ENCODE assay signal across 13 cellular contexts in the genomic region with DNA sequence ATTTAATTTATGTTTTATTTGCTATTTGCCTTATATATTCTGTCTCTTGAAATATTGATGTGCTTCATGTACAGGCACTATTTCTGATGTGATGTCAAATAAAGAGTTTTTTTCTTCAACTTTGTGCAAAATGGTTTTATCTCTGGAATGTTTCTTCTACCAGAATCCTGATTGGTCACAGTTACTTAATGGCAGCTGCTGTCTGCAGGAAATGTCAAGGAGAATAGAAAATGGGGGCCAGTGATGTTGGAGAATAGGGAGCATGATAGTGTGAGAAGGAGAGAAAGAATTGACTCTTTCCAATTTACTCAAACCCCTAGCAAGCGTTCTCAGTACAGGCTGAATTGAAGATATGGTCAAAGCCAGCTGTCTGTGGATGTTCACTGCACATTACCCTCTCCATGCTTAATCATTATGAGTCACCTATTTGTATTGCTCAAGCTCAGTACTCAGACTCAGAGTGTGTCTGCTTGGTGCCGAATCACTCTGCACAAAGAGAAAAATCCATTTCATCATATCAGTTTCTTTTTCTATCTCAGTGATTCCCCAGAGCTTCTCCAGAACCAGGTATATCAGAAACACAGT. TPM values are rescaled to one million over a fixed set of nuclear protein-coding genes. Genes with fewer than 3 reads are reported as not detected.
DNase-seq lines count a peak whose midpoint lies in the region; TF ChIP-seq lines count a peak whose summit lies in the region.
"Had no signal": no experiment of that assay in that cellular context is flagged by ENCODE, and none has a peak within 500 bp of the region (broad histone marks: within the 10 kb centered on the region; RNA-seq: fewer than 3 reads in every experiment).

No MANE protein-coding gene starts in this region.

- H3K36me3 ChIP-seq in A673 (ENCODE audit: insufficient read depth, low read length, poor library complexity, severe bottlenecking) (no peaks in the 10 kb centered on the region), adrenal gland (replicated peaks in 1 of 2) (no peaks in the 10 kb centered on the region), tibial artery (no peaks in the 10 kb centered on the region)
- H3K36me3 ChIP-seq: BLaER1 treated with 17β-estradiol and CSF1 and Interleukin-3, amounts not matched to agents 10 nM and 100 nM had no signal

- no TSS peak for BruUV-seq in A673 (replicated peaks; lab: Mats Ljungman, UMichigan)

- intact Hi-C loops in A673 (cut with micrococcal nuclease; ENCODE audit: unreplicated experiment) (no loop called here), adrenal gland (cut with DNase I) (no loop called here), tibial artery (cut with DNase I; ENCODE audit: low total_unique reads) (no loop called here)

- H3K27ac ChIP-seq in A673 (ENCODE audit: low read depth, low read length, poor library complexity, severe bottlenecking) (no peak overlapping the region), adrenal gland (no peak overlapping the region), tibial artery (no peak overlapping the region)

- H3K9me3 ChIP-seq in A673 (ENCODE audit: low read depth, low read length, poor library complexity, severe bottlenecking) (no peaks in the 10 kb centered on the region), adrenal gland (replicated peaks in 1 of 3) (no peaks in the 10 kb centered on the region), tibial artery (no peaks in the 10 kb centered on the region)
- H3K9me3 ChIP-seq: BLaER1 treated with 17β-estradiol and CSF1 and Interleukin-3, amounts not matched to agents 10 nM and 100 nM had no signal

- peak; percentile 58 for DNase-seq in A673 (ENCODE audit: low spot score)
- peak; percentile 71 for DNase-seq in HT1080 (ENCODE audit: low read depth)
- DNase-seq in adrenal gland, result peak in 6 of 7 donors; percentile 16 to 45 (median 26)
- DNase-seq in glomerular visceral epithelial cell (ENCODE audit: extremely low spot score), result peak; percentile 56
- no peak for DNase-seq in NCI-H446 (lab: John Stamatoyannopoulos, UW)
- no peak for DNase-seq in activated T-cell treated with anti-CD3 and anti-CD28 coated beads, Interleukin-2, amount 50 U/mL, for 48 hours
- no peak for DNase-seq in activated CD4-positive, alpha-beta T cell treated with anti-CD3 and anti-CD28 coated beads for 48 hours
- DNase-seq in tibial artery, result no peak
- DNase-seq: activated naive CD4-positive, alpha-beta T cell treated with Interleukin-2 at 50 U/mL for 16 hours; endodermal cell; NCI-H1048 had no signal

- no peaks in the 10 kb centered on the region for H3K27me3 ChIP-seq in A673 (replicated peaks; ENCODE audit: insufficient read depth, low read depth, low read length, poor library complexity)
- no peaks in the 10 kb centered on the region for H3K27me3 ChIP-seq in adrenal gland
- H3K27me3 ChIP-seq in tibial artery, result no peaks in the 10 kb centered on the region

- TF ChIP-seq POLR2A in adrenal gland (IDR thresholded peaks at IDR 0.05), result no peak

- WGBS in adrenal gland, 4 donors, result 28 to 46% (median 34%) methylated on average over 2 of the region's 2 CpGs

- no peak for TF ChIP-seq CTCF in A673 (conservative IDR thresholded peaks at IDR 0.05; ENCODE audit: low read depth, low read length)
- TF ChIP-seq CTCF in adrenal gland (IDR thresholded peaks at IDR 0.05), result no peak
- TF ChIP-seq CTCF in tibial artery (IDR thresholded peaks at IDR 0.05), result no peak

- CTCF ChIA-PET in A673 (lab: Charles Lee), result no interaction called here

- POLR2A ChIA-PET in A673 (lab: Charles Lee; ENCODE audit: low non-redundant PET), result no interaction called here

- H3K4me3 ChIP-seq in A673 (ENCODE audit: low read depth, low read length, poor library complexity, severe bottlenecking) (no peak overlapping the region), adrenal gland (no peak overlapping the region), tibial artery (no peak overlapping the region)
- H3K4me3 ChIP-seq: BLaER1 treated with 17β-estradiol and CSF1 and Interleukin-3, amounts not matched to agents 10 nM and 100 nM; GM12878 had no signal

- H3K4me1 ChIP-seq in A673 (ENCODE audit: insufficient read depth, low read length, poor library complexity, severe bottlenecking), result peaks cover 8% of the 10 kb centered on the region
- no peaks in the 10 kb centered on the region for H3K4me1 ChIP-seq in adrenal gland (replicated peaks in 1 of 2)
- peaks cover 0 to 10% (median 0%) of the 10 kb centered on the region in 4 donors for H3K4me1 ChIP-seq in tibial artery

RNA-seq across cellular contexts. Expression of a gene that starts 57.8 kb away (rescaled TPM):
- not detected in 2 replicates for total RNA-seq in A673 (2021)
- total RNA-seq in HT1080 (2014; rRNA removed; shearing (Covaris generic)), result not detected in 2 replicates
- not detected in 2 replicates for polyA plus RNA-seq in HT1080 (2015; cell fraction: cytosol; rRNA removed)
- polyA plus RNA-seq in HT1080 (2015; cell fraction: nucleus; rRNA removed), result not detected in 2 replicates
- total RNA-seq in adrenal gland, result not detected
- not detected for polyA plus RNA-seq in adrenal gland
- total RNA-seq: endodermal cell, GM12878 had no signal
- polyA plus RNA-seq: GM12878 had no signal

Comparison
In these comparisons a context has a peak if more than half of its experiments do, and no peak if none do; other contexts are left out.
1. DNase-seq: peak in A673 (single experiment), HT1080 (single experiment), adrenal gland (6 of 7) and glomerular visceral epithelial cell (single experiment); none in NCI-H446 (0 of 2), activated T-cell treated with anti-CD3 and anti-CD28 coated beads, Interleukin-2, amount 50 U/mL, for 48 hours (0 of 2), activated CD4-positive, alpha-beta T cell treated with anti-CD3 and anti-CD28 coated beads for 48 hours (single experiment) and tibial artery (0 of 2).